Comparison of ENCODE assay signal across 27 cellular contexts in the genomic region with DNA sequence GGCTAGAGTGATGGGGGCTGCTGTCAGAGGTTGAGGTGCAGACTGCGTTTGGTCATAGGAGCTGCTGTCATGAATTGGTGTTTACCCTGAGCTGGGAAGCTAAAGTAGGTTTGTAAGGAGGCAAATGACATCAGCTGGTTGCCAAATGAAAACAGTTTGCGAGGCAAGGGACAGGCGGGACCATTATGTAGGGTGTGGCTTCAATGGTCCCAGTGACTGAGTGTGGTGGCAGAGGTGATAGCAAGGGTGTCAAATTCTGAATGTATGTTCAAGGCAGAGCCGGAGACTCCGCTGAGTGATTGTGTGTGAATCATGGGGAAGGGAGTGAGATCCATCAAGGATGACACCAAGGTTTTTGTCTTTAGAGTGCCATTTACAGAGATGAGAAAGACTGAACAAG.
"Had no signal": no experiment of that assay in that cellular context is flagged by ENCODE, and none has a peak within 500 bp of the region (broad histone marks: within the 10 kb centered on the region; RNA-seq: fewer than 3 reads in every experiment).

No MANE protein-coding gene starts in this region.

- H3K4me1 ChIP-seq: left lung, lower lobe of right lung, pancreas, prostate gland, suprapubic skin, tibial artery, upper lobe of left lung, vagina had no signal

- H3K4me3 ChIP-seq: left lung, lower lobe of right lung, pancreas, prostate gland, skin epidermis, suprapubic skin, thoracic aorta, tibial artery, upper lobe of left lung, vagina had no signal

- H3K27ac ChIP-seq: left lung, lower lobe of right lung, pancreas, prostate gland, skin epidermis, suprapubic skin, thoracic aorta, tibial artery, upper lobe of left lung, vagina had no signal

- H3K27me3 ChIP-seq: upper lobe of left lung, vagina had no signal

- ATAC-seq: left colon; left lung; lower lobe of right lung; naive thymus-derived CD8-positive, alpha-beta T cell; pancreas; right cardiac atrium; sciatic nerve; stimulated activated effector memory CD8-positive, alpha-beta T cell treated with anti-CD3 and anti-CD28 coated beads, Interleukin-12 subunit alpha, Interleukin-12 subunit beta, amount 100 ng/mL, for 72 hours had no signal

- DNase-seq: hypothalamus; immature natural killer cell; kidney; left colon; left lung; lower lobe of right lung; mammary epithelial cell; mesenchymal stem cell; naive thymus-derived CD8-positive, alpha-beta T cell; nucleus accumbens; pancreas; retina; right cardiac atrium; stimulated activated CD4-positive, alpha-beta T cell treated with anti-CD3 and anti-CD28 coated beads, Interleukin-12 subunit alpha, Interleukin-12 subunit beta, amount 100 ng/mL, for 4 hours; stimulated activated CD4-positive, alpha-beta T cell treated with anti-CD3 and anti-CD28 coated beads, Interleukin-15, amount 100 ng/mL, for 24 hours; stimulated activated CD4-positive, alpha-beta T cell treated with anti-CD3 and anti-CD28 coated beads, Interleukin-2, amount 100 ng/mL, for 24 hours; stimulated activated CD4-positive, alpha-beta T cell treated with anti-CD3 and anti-CD28 coated beads, Interleukin-4, amount 100 ng/mL, for 1 hour; stimulated activated naive CD4-positive, alpha-beta T cell; tibial artery; upper lobe of left lung had no signal

- H3K9me3 ChIP-seq: lower lobe of right lung, pancreas, prostate gland, thoracic aorta, upper lobe of left lung, vagina had no signal

- H3K36me3 ChIP-seq: left lung, lower lobe of right lung, pancreas, prostate gland, suprapubic skin, thoracic aorta, tibial artery, upper lobe of left lung, vagina had no signal
